In the genomic region with DNA sequence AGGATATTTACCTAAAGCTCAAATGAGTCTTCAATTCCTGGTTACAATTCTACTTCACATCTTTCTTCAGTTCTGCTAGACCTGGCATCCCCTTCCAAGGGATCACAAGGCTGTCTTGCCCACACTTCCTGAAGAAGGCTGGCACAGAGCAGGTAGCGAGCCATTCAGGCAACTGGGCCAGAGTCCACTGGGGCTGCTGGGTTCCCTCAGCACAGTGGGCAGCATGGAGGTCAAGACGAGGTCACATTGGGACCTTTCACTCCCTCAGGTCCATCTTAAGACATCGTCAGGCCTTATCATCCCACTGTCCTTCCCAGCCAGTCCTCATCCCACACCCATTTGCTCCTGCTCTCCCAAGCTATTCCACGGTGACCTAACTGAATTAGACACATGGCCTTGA, we compare ENCODE assay signal across 1 cellular context.
TF ChIP-seq lines count a peak whose summit lies in the region.

No MANE protein-coding gene starts in this region.

TF ChIP-seq in GM23338, 12 proteins besides CTCF, POLR2A, EP300 and RAD21 (continued from another document):
- no peak for TF ChIP-seq ZNF331 (CRISPR knock-in tag; IDR thresholded peaks at IDR 0.05; ENCODE audit: low read depth)
- TF ChIP-seq EZH2phosphoT487 (IDR thresholded peaks at IDR 0.05; ENCODE audit: unreplicated experiment), result no peak
